Comparison of ENCODE assay signal across 20 cellular contexts in the genomic region with DNA sequence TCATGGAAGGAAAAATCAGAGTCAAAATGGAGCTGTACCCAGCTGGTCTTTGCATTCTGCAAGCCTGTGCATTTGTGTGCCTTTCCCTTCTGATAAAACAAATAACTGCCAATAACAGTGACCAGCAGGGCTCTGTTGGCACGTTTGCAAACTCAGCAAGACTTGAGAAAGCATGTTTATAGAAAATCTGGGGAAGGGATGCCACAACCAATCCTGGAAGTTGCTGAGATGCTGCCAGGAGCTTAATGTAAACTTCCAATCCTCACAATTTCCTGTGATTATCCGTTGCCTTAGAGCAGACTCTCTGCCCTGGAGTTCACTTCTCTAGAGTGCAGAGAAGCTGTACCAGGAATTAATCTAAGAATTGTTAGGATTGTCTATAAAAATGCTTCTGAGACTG. TPM values are rescaled to one million over a fixed set of nuclear protein-coding genes. Genes with fewer than 3 reads are reported as not detected.
A peak's percentile ranks its signal among the peaks of the same experiment; 100 is the strongest.
DNase-seq lines count a peak whose midpoint lies in the region; ATAC-seq and TF ChIP-seq lines count a peak whose summit lies in the region.
"Had no signal": no experiment of that assay in that cellular context is flagged by ENCODE, and none has a peak within 500 bp of the region (broad histone marks: within the 10 kb centered on the region; RNA-seq: fewer than 3 reads in every experiment).

No MANE protein-coding gene starts in this region.

- H3K9me3 ChIP-seq in breast epithelium (no peaks in the 10 kb centered on the region), RWPE2 (ENCODE audit: severe bottlenecking) (no peaks in the 10 kb centered on the region)
- H3K9me3 ChIP-seq: Peyer's patch had no signal

- no peaks in the 10 kb centered on the region for H3K27me3 Mint-ChIP-seq in MCF 10A (ENCODE audit: insufficient read depth, unreplicated experiment)
- H3K27me3 Mint-ChIP-seq in activated T-cell treated with anti-CD3 and anti-CD28 coated beads, Interleukin-2, amount 50 U/mL, for 72 hours (ENCODE audit: low read depth): peaks cover 14% of the 10 kb centered on the region

- no peak overlapping the region for H3K27ac Mint-ChIP-seq in MCF 10A (ENCODE audit: low read depth, unreplicated experiment)
- H3K27ac Mint-ChIP-seq in activated T-cell treated with anti-CD3 and anti-CD28 coated beads, Interleukin-2, amount 50 U/mL, for 72 hours: no peak overlapping the region
- H3K27ac Mint-ChIP-seq: CD8-positive, alpha-beta memory T cell had no signal

- POLR2A ChIA-PET in MCF 10A (lab: Yijun Ruan, JAX): interaction anchor here (0.7 to 1.7 kb wide), 6 partner anchors 9 to 663 kb away, joined by 3 to 5 read pairs (median 3); no protein-coding TSS in a partner anchor

- no peak overlapping the region for H3K4me3 ChIP-seq in breast epithelium
- H3K4me3 ChIP-seq in RWPE2 (ENCODE audit: severe bottlenecking): no peak overlapping the region
- H3K4me3 ChIP-seq: BLaER1 treated with 17β-estradiol and CSF1 and Interleukin-3, amounts not matched to agents 10 nM and 100 nM; Peyer's patch had no signal

- peak overlapping the region in 1 of 2 donors; percentile 41 for H3K27ac ChIP-seq in breast epithelium
- H3K27ac ChIP-seq in RWPE2 (ENCODE audit: poor library complexity, severe bottlenecking): peak overlapping the region; percentile 46
- peak overlapping the region; percentile 86 for H3K27ac ChIP-seq in epithelial cell of prostate
- H3K27ac ChIP-seq: KMS-11, Peyer's patch had no signal

- TF ChIP-seq CTCF in MCF 10A (IDR thresholded peaks at IDR 0.05; ENCODE audit: unreplicated experiment): no peak
- TF ChIP-seq CTCF in breast epithelium (IDR thresholded peaks at IDR 0.05): no peak
- TF ChIP-seq CTCF in RWPE2 (IDR thresholded peaks at IDR 0.05; ENCODE audit: poor library complexity, severe bottlenecking): no peak

- intact Hi-C loops in MCF 10A (cut with micrococcal nuclease) (no loop called here), breast epithelium (cut with DNase I; ENCODE audit: low total_unique reads) (no loop called here)

- no peaks in the 10 kb centered on the region for H3K36me3 ChIP-seq in breast epithelium
- H3K36me3 ChIP-seq in RWPE2 (ENCODE audit: low read depth): no peaks in the 10 kb centered on the region
- H3K36me3 ChIP-seq: BLaER1 treated with 17β-estradiol and CSF1 and Interleukin-3, amounts not matched to agents 10 nM and 100 nM; Peyer's patch had no signal

- no TSS peak for BruUV-seq in MCF 10A (replicated peaks; lab: Mats Ljungman, UMichigan)

- CTCF ChIA-PET in MCF 10A (lab: Yijun Ruan, JAX): interaction anchor here (0.6 kb wide), 1 partner anchor 19 kb away, joined by 3 read pairs; no protein-coding TSS in a partner anchor

- H3K4me1 ChIP-seq in breast epithelium: no peaks in the 10 kb centered on the region
- H3K4me1 ChIP-seq in RWPE2 (ENCODE audit: insufficient read depth, poor library complexity, severe bottlenecking): peaks cover 38% of the 10 kb centered on the region
- H3K4me1 ChIP-seq: Peyer's patch had no signal

- DNase-seq in MCF 10A (ENCODE audit: unreplicated experiment) (peak; percentile 52), breast epithelium (ENCODE audit: low spot score in 2 of 2) (no peak), RWPE2 (ENCODE audit: low spot score) (no peak), epithelial cell of prostate (ENCODE audit: low read depth, low spot score) (no peak), NCI-H2029 treated with DMSO at 0.1 percent for 48 hours (lab: John Stamatoyannopoulos, UW) (no peak), retina (no peak)
- no peak for DNase-seq in activated T-cell treated with anti-CD3 and anti-CD28 coated beads, Interleukin-2, amount 50 U/mL, for 72 hours
- no peak for DNase-seq in activated naive CD4-positive, alpha-beta T cell treated with anti-CD3 and anti-CD28 coated beads, Interleukin-2, amount 50 U/mL, for 16 hours
- DNase-seq: 8988T; CD8-positive, alpha-beta memory T cell; DMS79 treated with DMSO at 0.1 percent for 48 hours; MM.1S; NCI-H1092 treated with DMSO at 0.1 percent for 48 hours; NCI-H2107; NCI-H2227 treated with DMSO at 0.1 percent for 48 hours; NCI-H524; Peyer's patch; SHP77 treated with DMSO at 0.1 percent for 48 hours had no signal

- H3K4me3 Mint-ChIP-seq in MCF 10A (ENCODE audit: unreplicated experiment): no peak overlapping the region
- H3K4me3 Mint-ChIP-seq in activated T-cell treated with anti-CD3 and anti-CD28 coated beads, Interleukin-2, amount 50 U/mL, for 72 hours: no peak overlapping the region
- H3K4me3 Mint-ChIP-seq: CD8-positive, alpha-beta memory T cell had no signal

- H3K4me1 Mint-ChIP-seq in MCF 10A (ENCODE audit: insufficient read depth, unreplicated experiment): peaks cover 22% of the 10 kb centered on the region
- peaks cover 12% of the 10 kb centered on the region for H3K4me1 Mint-ChIP-seq in activated T-cell treated with anti-CD3 and anti-CD28 coated beads, Interleukin-2, amount 50 U/mL, for 72 hours (ENCODE audit: low read depth)
- H3K4me1 Mint-ChIP-seq: CD8-positive, alpha-beta memory T cell had no signal

- H3K9me3 Mint-ChIP-seq in MCF 10A (ENCODE audit: unreplicated experiment): peaks cover 7% of the 10 kb centered on the region
- no peaks in the 10 kb centered on the region for H3K9me3 Mint-ChIP-seq in activated T-cell treated with anti-CD3 and anti-CD28 coated beads, Interleukin-2, amount 50 U/mL, for 72 hours
- H3K9me3 Mint-ChIP-seq: CD8-positive, alpha-beta memory T cell had no signal

- ATAC-seq in RWPE2 (ENCODE audit: low read depth): no peak
- ATAC-seq in activated T-cell treated with anti-CD3 and anti-CD28 coated beads, Interleukin-2, amount 50 U/mL, for 72 hours (replicated peaks in 1 of 2): no peak

- H3K36me3 Mint-ChIP-seq in MCF 10A (ENCODE audit: insufficient read depth, unreplicated experiment): peaks cover 4% of the 10 kb centered on the region
- peaks cover 0 to 3% of the 10 kb centered on the region in 2 donors for H3K36me3 Mint-ChIP-seq in activated T-cell treated with anti-CD3 and anti-CD28 coated beads, Interleukin-2, amount 50 U/mL, for 72 hours (ENCODE audit: insufficient read depth in 2 of 2)
- H3K36me3 Mint-ChIP-seq: CD8-positive, alpha-beta memory T cell had no signal

- H3K27me3 ChIP-seq in breast epithelium (no peaks in the 10 kb centered on the region), RWPE2 (ENCODE audit: insufficient read depth, poor library complexity, severe bottlenecking) (no peaks in the 10 kb centered on the region)
- H3K27me3 ChIP-seq: BLaER1 treated with 17β-estradiol and CSF1 and Interleukin-3, amounts not matched to agents 10 nM and 100 nM; Peyer's patch had no signal

- TF ChIP-seq POLR2A in breast epithelium (IDR thresholded peaks at IDR 0.05): no peak

RNA-seq across cellular contexts. Expression of gene ANXA3, which starts 6.9 kb away (rescaled TPM):
- total RNA-seq in MCF 10A (2022) (260 and 272 TPM in 2 replicates), breast epithelium (100 to 1,000 TPM in 1 of 3 donors, 10 to 100 TPM in 2; 37.6 to 170 (median 95.7) TPM)
- total RNA-seq in activated T-cell treated with anti-CD3 and anti-CD28 coated beads, Interleukin-2, amount 50 U/mL, for 72 hours: 1 to 10 TPM in 1 of 2 donors, under 1 TPM in 1; 0.93 to 1.7 TPM
- total RNA-seq: CD8-positive, alpha-beta memory T cell had no signal

Comparison
In these comparisons a context has a peak if more than half of its experiments do, and no peak if none do; other contexts are left out.
1. RNA of gene ANXA3, which starts 6.9 kb away (total RNA-seq): 260 to 272 TPM in MCF 10A and 37.6 to 170 TPM in breast epithelium; 0.93 to 1.7 TPM in activated T-cell treated with anti-CD3 and anti-CD28 coated beads, Interleukin-2, amount 50 U/mL, for 72 hours; every median in the first group is over 10 times any median in the second.